ENCODE assay signal across 21 cellular contexts in genomic region chr12:99287136-99287535, GRCh38.
"Had no signal": no experiment of that assay in that cellular context is flagged by ENCODE, and none has a peak within 500 bp of the region (broad histone marks: within the 10 kb centered on the region; RNA-seq: fewer than 3 reads in every experiment).

No MANE protein-coding gene starts in this region.

- H3K36me3 ChIP-seq: esophagus muscularis mucosa, gastroesophageal sphincter, left ventricle myocardium inferior, lower lobe of right lung, neutrophil, right lobe of liver, suprapubic skin, thyroid gland had no signal

- FAIRE-seq: kidney, urothelium cell line had no signal

- H3K27ac ChIP-seq: epithelial cell of prostate, esophagus muscularis mucosa, gastroesophageal sphincter, left ventricle myocardium inferior, lower lobe of right lung, neutrophil, psoas muscle, right lobe of liver, suprapubic skin, thyroid gland had no signal

- H3K4me1 ChIP-seq: esophagus muscularis mucosa, gastroesophageal sphincter, left ventricle myocardium inferior, lower lobe of right lung, psoas muscle, right lobe of liver, suprapubic skin had no signal

- H3K27me3 ChIP-seq: esophagus muscularis mucosa, gastroesophageal sphincter, neutrophil, right lobe of liver, suprapubic skin, thyroid gland had no signal

- H3K4me3 ChIP-seq: esophagus muscularis mucosa, gastroesophageal sphincter, left ventricle myocardium inferior, lower lobe of right lung, psoas muscle, right lobe of liver, suprapubic skin, thyroid gland had no signal

- DNase-seq: effector memory CD4-positive, alpha-beta T cell; glutamatergic neuron; kidney; left cardiac atrium; left ventricle myocardium inferior; lower lobe of right lung; naive thymus-derived CD4-positive, alpha-beta T cell; nephron progenitor cell; psoas muscle; retina; right lobe of liver; stimulated activated CD4-positive, alpha-beta T cell treated with anti-CD3 and anti-CD28 coated beads, Interleukin-4, amount 100 ng/mL, for 1 hour; stimulated activated CD8-positive, alpha-beta memory T cell treated with anti-CD3 and anti-CD28 coated beads, Interleukin-4, amount 100 ng/mL, for 48 hours; stimulated activated naive CD8-positive, alpha-beta T cell treated with anti-CD3 and anti-CD28 coated beads, Interleukin-15, Interleukin-2, amounts not matched to agents 100 U/mL and 50 U/mL, for 24 hours; thyroid gland had no signal

- H3K9me3 ChIP-seq: neutrophil, right lobe of liver, thyroid gland had no signal
